8 cellular contexts compared by ENCODE assay signal in the genomic region with DNA sequence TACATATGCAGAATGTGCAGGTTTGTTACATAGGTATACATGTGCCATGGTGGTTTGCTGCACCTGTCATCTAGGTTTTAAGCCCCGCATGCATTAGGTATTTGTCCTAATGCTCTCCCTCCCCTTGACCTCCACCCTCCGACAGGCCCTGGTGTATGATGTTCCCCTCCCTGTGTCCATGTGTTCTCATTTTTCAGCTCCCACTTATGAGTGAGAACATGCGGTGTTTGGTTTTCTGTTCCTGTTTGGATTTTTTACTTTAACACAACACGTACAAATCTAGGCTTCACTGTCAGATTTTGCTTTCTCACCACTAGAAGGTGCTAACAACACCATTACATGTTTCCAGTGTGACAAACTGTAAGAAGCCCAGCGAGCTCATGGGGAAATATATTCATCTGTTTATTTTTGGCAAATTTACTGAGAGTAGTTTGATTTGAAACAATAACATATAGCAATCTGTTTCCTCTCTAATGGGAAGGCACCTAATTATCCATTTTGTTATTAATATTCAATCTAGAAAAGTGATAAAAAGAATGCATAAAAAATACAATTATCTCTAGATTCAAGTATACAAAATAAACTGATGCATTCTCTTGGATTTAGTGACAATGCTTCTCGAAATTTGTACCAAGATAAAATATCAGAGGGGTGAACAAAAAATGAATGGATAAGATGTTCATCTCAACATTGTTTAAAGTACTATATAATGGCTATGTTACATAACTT. TPM values are rescaled to one million over a fixed set of nuclear protein-coding genes. Genes with fewer than 3 reads are reported as not detected.
DNase-seq lines count a peak whose midpoint lies in the region; ATAC-seq, FAIRE-seq and TF ChIP-seq lines count a peak whose summit lies in the region.

No MANE protein-coding gene starts in this region.

- 7% methylated on average over 6 of the region's 6 CpGs for WGBS in K562 (ENCODE audit: insufficient coverage, low coverage, missing lambda C conversion rate)

- no peaks in the 10 kb centered on the region for H3K36me3 ChIP-seq in K562 (ENCODE audit: control insufficient read depth, insufficient read depth, low read length)
- no peaks in the 10 kb centered on the region for H3K36me3 ChIP-seq in vagina

- DNase-seq in COLO829 (ENCODE audit: low spot score) (peak; percentile 13), NCI-H748 treated with DMSO at 0.1 percent for 48 hours (lab: John Stamatoyannopoulos, UW) (peak; percentile 27), K562 (ENCODE audit: extremely low read depth in 1 of 4, low spot score in 3 of 4) (peak in 2 of 4 experiments; percentile 33 to 51), left colon (no peak), vagina (ENCODE audit: extremely low spot score in 2 of 2) (no peak)
- no peak for DNase-seq in stimulated activated CD4-positive, alpha-beta T cell treated with anti-CD3 and anti-CD28 coated beads, Interleukin-2, amount 100 ng/mL, for 48 hours

- H3K27ac ChIP-seq in K562 (ENCODE audit: extremely low read depth, low read depth, low read length) (no peak overlapping the region), vagina (no peak overlapping the region)

- peak; percentile 59 to 69 for TF ChIP-seq RAD21 in K562 (CRISPR knock-in tag; conservative IDR thresholded peaks at IDR 0.05 in 1 of 2, IDR thresholded peaks at IDR 0.05 in 1 of 2)

- H2AFZ ChIP-seq in K562 (ENCODE audit: low read depth, low read length) = 0 out of 2 replicates have a peak overlapping the region, but pooled peaks have one; percentile 14

- CTCF ChIA-PET in K562 (lab: Yijun Ruan, JAX; ENCODE audit: low intra/inter-chr PET ratio) = no interaction called here

- ATAC-seq in GM18867 (IDR thresholded peaks at IDR 0.05; ENCODE audit: unreplicated experiment) = peak; percentile 97
- peak; percentile 94 for ATAC-seq in HG02973 (IDR thresholded peaks at IDR 0.05; ENCODE audit: unreplicated experiment)
- peak; percentile 92 for ATAC-seq in K562
- peak; percentile 89 for ATAC-seq in left colon

- H3K9me3 ChIP-seq in K562 (replicated peaks; ENCODE audit: control insufficient read depth, insufficient read depth, low read depth, low read length) (no peaks in the 10 kb centered on the region), vagina (no peaks in the 10 kb centered on the region)

- POLR2A ChIA-PET in K562 (lab: Yijun Ruan, JAX) = interaction anchor here (0.9 kb wide), 1 partner anchor 15 kb away, joined by 3 read pairs; no protein-coding TSS in a partner anchor

- peak; percentile 86 for FAIRE-seq in K562 (lab: Jason Lieb, UNC)

- H3K27me3 ChIP-seq in K562 (ENCODE audit: control insufficient read depth in 2 of 2, insufficient read depth in 2 of 2, low read length in 2 of 2) = peaks cover 0 to 5% of the 10 kb centered on the region in 2 experiments; a peak in 2 of 5 replicates
- no peaks in the 10 kb centered on the region for H3K27me3 ChIP-seq in vagina

- no peak overlapping the region for H3K4me3 ChIP-seq in K562
- H3K4me3 ChIP-seq in vagina = no peak overlapping the region

- in situ Hi-C loops in K562 (cut with MboI) = no loop called here

- intact Hi-C loops in K562 (cut with micrococcal nuclease) (loop anchor here (1.0 kb wide), 1 partner anchor 200 kb away; no protein-coding TSS in a partner anchor), left colon (cut with DNase I, micrococcal nuclease) (loop anchor here in 1 of 2 donors (10.0 kb wide), 1 partner anchor 51 kb away; a partner anchor contains a TSS), vagina (cut with DNase I) (loop anchor here (10.0 kb wide), 1 partner anchor 51 kb away; a partner anchor contains a TSS)

- no peak for TF ChIP-seq POLR2A in K562 (conservative IDR thresholded peaks at IDR 0.05)
- TF ChIP-seq POLR2A in vagina (IDR thresholded peaks at IDR 0.05) = no peak

- no peak overlapping the region for H3K4me2 ChIP-seq in K562 (ENCODE audit: insufficient read depth, low read length)

- H3K9me1 ChIP-seq in K562 (ENCODE audit: control insufficient read depth, insufficient read depth, low read length) = no peaks in the 10 kb centered on the region

- no peaks in the 10 kb centered on the region for H3K79me2 ChIP-seq in K562 (ENCODE audit: control insufficient read depth, insufficient read depth, low read length)

- BruUV-seq in K562 (replicated peaks; lab: Mats Ljungman, UMichigan) = no TSS peak

- no peak overlapping the region for H3K9ac ChIP-seq in K562 (ENCODE audit: insufficient read depth in 1 of 2, low read depth in 2 of 2, low read length in 2 of 2)

- no peaks in the 10 kb centered on the region for H4K20me1 ChIP-seq in K562 (replicated peaks; ENCODE audit: control insufficient read depth, insufficient read depth, low read length)

- H3K4me1 ChIP-seq in K562 (replicated peaks in 1 of 2; ENCODE audit: control insufficient read depth in 2 of 2, insufficient read depth in 2 of 2, low read length in 2 of 2) = no peaks in the 10 kb centered on the region; a peak in 2 of 5 replicates
- H3K4me1 ChIP-seq in vagina = no peaks in the 10 kb centered on the region

- TF ChIP-seq EP300 in K562 (IDR thresholded peaks at IDR 0.05; ENCODE audit: low read length) = no peak

- TF ChIP-seq CTCF in K562 (IDR thresholded peaks at IDR 0.05 in 2 of 3, conservative IDR thresholded peaks at IDR 0.05 in 1 of 3; ENCODE audit: insufficient read depth in 2 of 3, low read depth in 1 of 3, low read length in 3 of 3) (peak; percentile 56 to 72 (median 56); a peak in 5 of 6 replicates), vagina (IDR thresholded peaks at IDR 0.05) (peak; percentile 30 to 58 (median 39))

TF ChIP-seq in K562, 482 proteins besides CTCF, POLR2A, EP300 and RAD21 (continues in another document):
- TF ChIP-seq SAP30 (IDR thresholded peaks at IDR 0.05; ENCODE audit: borderline replicate concordance, insufficient read depth, low read depth, low read length, poor library complexity, severe bottlenecking) = no peak
- 0 out of 2 replicates have a peak, but pooled peaks have one; percentile 6 for TF ChIP-seq SMC3 (conservative IDR thresholded peaks at IDR 0.05; ENCODE audit: insufficient read depth, low read depth, low read length)
- TF ChIP-seq, protein P1, sequence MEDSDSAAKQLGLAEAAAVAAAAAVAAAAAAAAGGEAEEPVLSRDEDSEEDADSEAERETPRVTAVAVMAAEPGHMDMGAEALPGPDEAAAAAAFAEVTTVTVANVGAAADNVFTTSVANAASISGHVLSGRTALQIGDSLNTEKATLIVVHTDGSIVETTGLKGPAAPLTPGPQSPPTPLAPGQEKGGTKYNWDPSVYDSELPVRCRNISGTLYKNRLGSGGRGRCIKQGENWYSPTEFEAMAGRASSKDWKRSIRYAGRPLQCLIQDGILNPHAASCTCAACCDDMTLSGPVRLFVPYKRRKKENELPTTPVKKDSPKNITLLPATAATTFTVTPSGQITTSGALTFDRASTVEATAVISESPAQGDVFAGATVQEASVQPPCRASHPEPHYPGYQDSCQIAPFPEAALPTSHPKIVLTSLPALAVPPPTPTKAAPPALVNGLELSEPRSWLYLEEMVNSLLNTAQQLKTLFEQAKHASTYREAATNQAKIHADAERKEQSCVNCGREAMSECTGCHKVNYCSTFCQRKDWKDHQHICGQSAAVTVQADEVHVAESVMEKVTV (CRISPR knock-in tag; IDR thresholded peaks at IDR 0.05) = peak; percentile 47; the same call in 1 of the 2 replicates

RNA-seq across cellular contexts. Expression of a gene that starts 23.2 kb away (rescaled TPM):
- total RNA-seq in K562 (2011; cell fraction: chromatin; rRNA removed; ENCODE audit: low replicate concordance) = 0.09 and 0.16 TPM in 2 replicates
- total RNA-seq in K562 (2011; cell fraction: nucleolus; rRNA removed) = not detected in 2 replicates
- 0.07 and 0.15 TPM in 2 replicates for total RNA-seq in K562 (2011; cell fraction: nucleoplasm; rRNA removed)
- total RNA-seq in K562 (2014; rRNA removed) = 0.16 and 0.18 TPM in 2 replicates
- total RNA-seq in K562 (2014; rRNA removed; fragmentation: Illumina TruSeq; extraction: Trizol) = 0.25 and 0.26 TPM in 2 replicates
- 0.11 and 0.19 TPM in 2 replicates for total RNA-seq in K562 (2015; rRNA removed; fragmentation: Illumina TruSeq; extraction: Trizol)
- 0.42 and 0.58 TPM in 2 replicates for total RNA-seq in K562 (2021)
- polyA plus RNA-seq in K562 (2011; rRNA removed) = 0.16 and 0.20 TPM in 2 replicates
- 0.04 TPM in 1 of 2 replicates, not detected in the other for polyA plus RNA-seq in K562 (2011; cell fraction: cytosol; rRNA removed)
- 0.04 and 0.10 TPM in 2 replicates for polyA plus RNA-seq in K562 (2011; cell fraction: nucleus; rRNA removed)
- 0.18 and 0.54 TPM in 2 replicates for polyA plus RNA-seq in K562 (2012)
- 0.21 and 0.27 TPM in 2 replicates for polyA plus RNA-seq in K562 (2014; fragmentation: Illumina TruSeq; extraction: Trizol)
- polyA plus RNA-seq in K562 (2014; fragmentation: Nextera tagmentation; extraction: Ambion mirVana) = under 1 TPM; 0.08 to 0.11 TPM
- polyA plus RNA-seq in K562 (2014; rRNA removed) = 0.13 and 2.3 TPM in 2 replicates
- polyA minus RNA-seq in K562 (2011; rRNA and poly(A)+ RNA removed) = 0.07 and 0.12 TPM in 2 replicates
- not detected in 2 replicates for polyA minus RNA-seq in K562 (2011; cell fraction: cytosol; rRNA and poly(A)+ RNA removed)
- polyA minus RNA-seq in K562 (2011; cell fraction: nucleus; rRNA and poly(A)+ RNA removed) = 0.22 and 0.27 TPM in 2 replicates
- total RNA-seq in left colon = 10 to 100 TPM; 41.7 to 53.6 TPM
- 7.1 TPM for total RNA-seq in vagina

RNA-seq across cellular contexts. Expression of a gene that starts 53.0 kb away (rescaled TPM):
- 35.5 and 77.2 TPM in 2 replicates for total RNA-seq in K562 (2011; cell fraction: chromatin; rRNA removed; ENCODE audit: low replicate concordance)
- total RNA-seq in K562 (2011; cell fraction: nucleolus; rRNA removed) = 22.5 and 23.8 TPM in 2 replicates
- total RNA-seq in K562 (2011; cell fraction: nucleoplasm; rRNA removed) = 38.9 and 43.3 TPM in 2 replicates
- 18.3 and 20.6 TPM in 2 replicates for total RNA-seq in K562 (2014; rRNA removed)
- total RNA-seq in K562 (2014; rRNA removed; fragmentation: Illumina TruSeq; extraction: Trizol) = 35.6 and 39.0 TPM in 2 replicates
- 34.2 and 35.1 TPM in 2 replicates for total RNA-seq in K562 (2015; rRNA removed; fragmentation: Illumina TruSeq; extraction: Trizol)
- 19.9 and 24.7 TPM in 2 replicates for total RNA-seq in K562 (2021)
- 45.9 and 52.2 TPM in 2 replicates for polyA plus RNA-seq in K562 (2011; rRNA removed)
- polyA plus RNA-seq in K562 (2011; cell fraction: cytosol; rRNA removed) = 17.0 and 35.4 TPM in 2 replicates
- polyA plus RNA-seq in K562 (2011; cell fraction: nucleus; rRNA removed) = 34.8 and 61.2 TPM in 2 replicates
- polyA plus RNA-seq in K562 (2012) = 19.6 and 23.2 TPM in 2 replicates
- polyA plus RNA-seq in K562 (2014; fragmentation: Illumina TruSeq; extraction: Trizol) = 25.3 and 27.1 TPM in 2 replicates
- 10 to 100 TPM; 14.3 to 20.7 TPM for polyA plus RNA-seq in K562 (2014; fragmentation: Nextera tagmentation; extraction: Ambion mirVana)
- 17.1 and 17.9 TPM in 2 replicates for polyA plus RNA-seq in K562 (2014; rRNA removed)
- polyA minus RNA-seq in K562 (2011; rRNA and poly(A)+ RNA removed) = 51.8 and 76.0 TPM in 2 replicates
- 10.3 and 15.7 TPM in 2 replicates for polyA minus RNA-seq in K562 (2011; cell fraction: cytosol; rRNA and poly(A)+ RNA removed)
- polyA minus RNA-seq in K562 (2011; cell fraction: nucleus; rRNA and poly(A)+ RNA removed) = 36.6 and 80.8 TPM in 2 replicates
- 10 to 100 TPM; 46.9 to 50.7 TPM for total RNA-seq in left colon
- total RNA-seq in vagina = 52.1 TPM

Comparison
In these comparisons a context has a peak if more than half of its experiments do, and no peak if none do; other contexts are left out.
1. DNase-seq: peak in COLO829 (single experiment) and NCI-H748 treated with DMSO at 0.1 percent for 48 hours (single experiment); none in left colon (0 of 2), vagina (0 of 2) and stimulated activated CD4-positive, alpha-beta T cell treated with anti-CD3 and anti-CD28 coated beads, Interleukin-2, amount 100 ng/mL, for 48 hours (0 of 2).
2. Peak in every context shown above with its lines, with median percentiles within 50 percentile points of each other: ATAC-seq.